Comparison of ENCODE assay signal across 8 cellular contexts in genomic region chr10:11440250-11441150, GRCh38.
DNase-seq lines count a peak whose midpoint lies in the region; ATAC-seq lines count a peak whose summit lies in the region.
"Had no signal": no experiment of that assay in that cellular context is flagged by ENCODE, and none has a peak within 500 bp of the region (broad histone marks: within the 10 kb centered on the region; RNA-seq: fewer than 3 reads in every experiment).

No MANE protein-coding gene starts in this region.

- peak; percentile 28 for DNase-seq in activated CD8-positive, alpha-beta memory T cell treated with anti-CD3 and anti-CD28 coated beads, Interleukin-2, amount 50 U/mL, for 4 hours
- peak; percentile 23 to 27 for DNase-seq in stimulated activated CD4-positive, alpha-beta T cell treated with anti-CD3 and anti-CD28 coated beads, Interleukin-2, amount 100 ng/mL, for 48 hours
- no peak for DNase-seq in effector CD8-positive, alpha-beta T cell (lab: John Stamatoyannopoulos, UW)
- DNase-seq: RPMI8226 had no signal

- ATAC-seq in GM18520 (IDR thresholded peaks at IDR 0.05; ENCODE audit: unreplicated experiment) = peak; percentile 41
- peak; percentile 52 for ATAC-seq in HG02642 (IDR thresholded peaks at IDR 0.05; ENCODE audit: poor library complexity, unreplicated experiment)
- no peak for ATAC-seq in GM21723 (IDR thresholded peaks at IDR 0.05; ENCODE audit: unreplicated experiment)
- no peak for ATAC-seq in GM21390 (IDR thresholded peaks at IDR 0.05; ENCODE audit: unreplicated experiment)

Comparison
In these comparisons a context has a peak if more than half of its experiments do, and no peak if none do; other contexts are left out.
1. ATAC-seq: peak in GM18520 (single experiment) and HG02642 (single experiment); none in GM21723 (single experiment) and GM21390 (single experiment).